ENCODE assay signal across 8 cellular contexts in the genomic region with DNA sequence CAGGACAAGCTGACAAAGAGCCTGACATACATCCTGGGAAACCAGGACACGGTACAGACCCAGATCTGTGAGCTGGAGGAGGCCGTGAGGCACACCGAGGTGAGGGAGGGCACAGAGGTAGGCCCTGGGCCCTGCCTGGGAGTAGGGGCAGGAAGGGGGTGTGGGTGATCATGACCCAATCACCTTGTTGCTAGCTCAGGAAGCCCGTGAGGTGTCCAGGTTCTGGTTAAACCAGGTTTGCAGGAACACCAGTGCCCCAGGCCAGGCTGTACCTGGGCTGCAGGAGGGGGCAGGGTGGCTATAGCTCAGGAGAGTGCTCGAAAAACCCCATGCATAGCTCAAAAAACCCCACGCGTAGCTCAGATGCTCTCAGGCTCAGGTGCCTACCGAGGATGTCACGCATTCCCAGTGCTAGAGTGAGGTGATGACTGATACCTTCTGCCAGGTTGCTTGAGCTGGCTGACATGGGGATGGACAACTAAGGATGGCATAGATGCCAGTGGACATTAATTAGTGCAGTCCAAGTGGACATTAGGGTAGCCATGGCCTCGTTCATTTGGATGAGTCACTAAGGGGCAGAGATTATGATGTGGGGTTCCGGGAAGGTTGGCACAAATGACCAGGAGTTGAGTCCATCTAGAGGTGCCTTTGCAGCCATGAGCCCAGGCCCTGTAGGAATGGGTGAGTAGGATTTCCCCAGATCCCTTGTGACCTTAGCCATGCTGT. TPM values are rescaled to one million over a fixed set of nuclear protein-coding genes. Genes with fewer than 3 reads are reported as not detected.
DNase-seq lines count a peak whose midpoint lies in the region; ATAC-seq, FAIRE-seq and TF ChIP-seq lines count a peak whose summit lies in the region.
"Had no signal": no experiment of that assay in that cellular context is flagged by ENCODE, and none has a peak within 500 bp of the region (broad histone marks: within the 10 kb centered on the region; RNA-seq: fewer than 3 reads in every experiment).

No MANE protein-coding gene starts in this region.

- no peak for ATAC-seq in GM21576 (IDR thresholded peaks at IDR 0.05; ENCODE audit: unreplicated experiment)

- H2AFZ ChIP-seq in Karpas-422 (ENCODE audit: low read length): no peak overlapping the region
- H2AFZ ChIP-seq in H1 (ENCODE audit: low read length): no peak overlapping the region
- H2AFZ ChIP-seq: GM23248 had no signal

- TF ChIP-seq EP300 in H1 (IDR thresholded peaks at IDR 0.05; ENCODE audit: borderline replicate concordance in 1 of 2, low read depth in 2 of 2, low read length in 2 of 2) (no peak), ovary (IDR thresholded peaks at IDR 0.05) (no peak)

- peaks cover 10% of the 10 kb centered on the region; the same call in 1 of the 2 replicates for H3K23me2 ChIP-seq in H1 (ENCODE audit: low read depth, low read length)

- H2BK15ac ChIP-seq in H1 (ENCODE audit: low read length): 0 out of 2 replicates have a peak overlapping the region, but pooled peaks have one; percentile 83

- H3K79me2 ChIP-seq in Karpas-422 (ENCODE audit: low read length) (peaks cover 13% of the 10 kb centered on the region), H1 (ENCODE audit: control insufficient read depth in 1 of 2, insufficient read depth in 2 of 2, low read length in 2 of 2) (peaks cover 0 to 6% of the 10 kb centered on the region in 2 experiments; a peak in 2 of 4 replicates)

- H3K9me2 ChIP-seq in Karpas-422 (replicated peaks; ENCODE audit: insufficient read depth, low read length): no peaks in the 10 kb centered on the region

- WGBS in H1 (ENCODE audit: extremely low coverage in 1 of 2, insufficient coverage in 1 of 2, insufficient read length in 1 of 2, insufficient replicate concordance in 2 of 2, low coverage in 1 of 2, low lambda C conversion rate in 2 of 2, missing lambda C conversion rate in 1 of 2), 2 experiments: 89% methylated on average over 11 of the region's 11 CpGs; no CpG with 5 or more reads in 1 of the 2 experiments
- 75 to 77% (median 75%) methylated on average over 11 of the region's 11 CpGs for WGBS in ovary, 3 donors

- H3K9ac ChIP-seq in Karpas-422 (ENCODE audit: low read length): peak overlapping the region; percentile 37
- H3K9ac ChIP-seq in H1 (replicated peaks in 1 of 4; ENCODE audit: extremely low read depth in 1 of 4, low read depth in 3 of 4, low read length in 3 of 4): no peak overlapping the region; a peak in 1 of 7 replicates
- H3K9ac ChIP-seq: GM23248 had no signal

- H3K9me3 ChIP-seq in Karpas-422 (ENCODE audit: low read length) (no peaks in the 10 kb centered on the region), H1 (ENCODE audit: insufficient read depth in 2 of 2, low read depth in 1 of 2, low read length in 1 of 2) (no peaks in the 10 kb centered on the region), ovary (no peaks in the 10 kb centered on the region)

- H4K91ac ChIP-seq in H1 (replicated peaks; ENCODE audit: insufficient read length, low read length): no peak overlapping the region

- H3K23ac ChIP-seq in H1 (ENCODE audit: insufficient read length): no peak overlapping the region

- H3K18ac ChIP-seq in H1 (ENCODE audit: extremely low read depth, low read length): no peak overlapping the region

- H2BK12ac ChIP-seq in H1 (ENCODE audit: low read depth, low read length): no peak overlapping the region

- no peak overlapping the region for H4K5ac ChIP-seq in H1 (ENCODE audit: insufficient read length, low read depth, low read length)

- H3K14ac ChIP-seq in H1 (ENCODE audit: insufficient read length): no peak overlapping the region

- H3K79me1 ChIP-seq in H1 (ENCODE audit: low read depth, low read length): no peaks in the 10 kb centered on the region; the same call in 1 of the 2 replicates

- TF ChIP-seq RAD21 in H1 (IDR thresholded peaks at IDR 0.05 in 1 of 2, conservative IDR thresholded peaks at IDR 0.05 in 1 of 2; ENCODE audit: low read depth in 2 of 2, low read length in 2 of 2): no peak

- H4K8ac ChIP-seq in H1 (ENCODE audit: extremely low read depth, insufficient read depth, low read length): no peak overlapping the region

- H3K27ac ChIP-seq in Karpas-422 (ENCODE audit: low read length): no peak overlapping the region
- no peak overlapping the region for H3K27ac ChIP-seq in H1 (ENCODE audit: low read depth, low read length)
- H3K27ac ChIP-seq in ovary: no peak overlapping the region
- no peak overlapping the region for H3K27ac ChIP-seq in caudate nucleus (ENCODE audit: low read depth, low read length)
- H3K27ac ChIP-seq: GM23248 had no signal

- TF ChIP-seq CTCF in H1 (IDR thresholded peaks at IDR 0.05; ENCODE audit: control extremely low read depth in 1 of 3, insufficient read depth in 1 of 3, low read depth in 1 of 3, low read length in 3 of 3) (no peak), ovary (IDR thresholded peaks at IDR 0.05) (no peak)

- no peak overlapping the region for H2AK5ac ChIP-seq in H1 (ENCODE audit: low read depth, low read length)

- H3K4me3 ChIP-seq in Karpas-422 (ENCODE audit: low read length) (no peak overlapping the region), H1 (ENCODE audit: extremely low read depth in 1 of 4, insufficient read depth in 2 of 4, low read depth in 3 of 4, low read length in 4 of 4) (no peak overlapping the region), ovary (no peak overlapping the region)
- H3K4me3 ChIP-seq: GM23248 had no signal

- no peak overlapping the region for H3K4ac ChIP-seq in H1 (replicated peaks; ENCODE audit: insufficient read length, low read depth, low read length)

- H4K20me1 ChIP-seq in Karpas-422 (ENCODE audit: insufficient read depth, low read depth, low read length): no peaks in the 10 kb centered on the region
- peaks cover 8 to 10% of the 10 kb centered on the region in 2 experiments for H4K20me1 ChIP-seq in H1 (replicated peaks in 1 of 2; ENCODE audit: control insufficient read depth in 1 of 2, insufficient read depth in 2 of 2, low read length in 2 of 2)

- intact Hi-C loops in ovary (cut with DNase I): loop anchor here in 1 of 4 donors (10.0 kb wide), 2 partner anchors 147 to 417 kb away; a partner anchor contains a TSS

- no peak for TF ChIP-seq POLR2A in H1 (IDR thresholded peaks at IDR 0.05; ENCODE audit: control extremely low read depth in 1 of 2, low read depth in 2 of 2, low read length in 2 of 2)
- no peak for TF ChIP-seq POLR2A in ovary (IDR thresholded peaks at IDR 0.05)

- no peaks in the 10 kb centered on the region for H3K27me3 ChIP-seq in Karpas-422 (ENCODE audit: low read length)
- H3K27me3 ChIP-seq in H1 (replicated peaks in 1 of 4; ENCODE audit: control insufficient read depth in 3 of 4, extremely low read depth in 1 of 4, insufficient read depth in 3 of 4, low read length in 3 of 4): no peaks in the 10 kb centered on the region
- H3K27me3 ChIP-seq in ovary: no peaks in the 10 kb centered on the region

- CTCF ChIA-PET in H1 (lab: Charles Lee; ENCODE audit: partially characterized antibody): interaction anchor here (0.5 to 7.9 kb wide), 19 partner anchors 9 to 564 kb away, joined by 3 to 107 read pairs (median 4); a partner anchor contains a TSS

- FAIRE-seq in H1 (lab: Jason Lieb, UNC): no peak

- no peak overlapping the region for H2BK5ac ChIP-seq in H1 (ENCODE audit: low read depth, low read length)

- H3K4me2 ChIP-seq in Karpas-422 (ENCODE audit: low read depth, low read length, poor library complexity, severe bottlenecking) (no peak overlapping the region), H1 (ENCODE audit: insufficient read depth in 1 of 2, low read depth in 2 of 2, low read length in 2 of 2) (no peak overlapping the region)

- POLR2A ChIA-PET in H1 (lab: Charles Lee; ENCODE audit: partially characterized antibody): interaction anchor here (1.6 to 20.5 kb wide), 4 partner anchors 10 to 50 kb away, joined by 3 to 512 read pairs (median 10); a partner anchor contains a TSS

- peaks cover 37% of the 10 kb centered on the region for H3K4me1 ChIP-seq in Karpas-422 (ENCODE audit: low read length)
- peaks cover 0 to 21% (median 8%) of the 10 kb centered on the region in 4 experiments; a peak in 5 of 7 replicates for H3K4me1 ChIP-seq in H1 (replicated peaks in 1 of 4; ENCODE audit: control insufficient read depth in 3 of 4, insufficient read depth in 4 of 4, low read length in 3 of 4)
- H3K4me1 ChIP-seq in ovary (ENCODE audit: insufficient read depth): no peaks in the 10 kb centered on the region

- no peak overlapping the region for H2BK20ac ChIP-seq in H1 (ENCODE audit: low read length)

- DNase-seq in Daoy (ENCODE audit: low read depth): peak; percentile 2
- DNase-seq in Karpas-422: peak; percentile 39
- no peak for DNase-seq in H1 (ENCODE audit: low read depth in 1 of 2, low spot score in 2 of 2)
- peak in 3 of 5 donors; percentile 14 to 35 (median 25) for DNase-seq in ovary
- DNase-seq in caudate nucleus (lab: John Stamatoyannopoulos, UW): no peak
- DNase-seq in RKO (ENCODE audit: low spot score): no peak

- H2BK120ac ChIP-seq in H1 (replicated peaks; ENCODE audit: low read depth, low read length): no peak overlapping the region

- H3K36me3 ChIP-seq in Karpas-422 (ENCODE audit: insufficient read depth, low read length) (peaks cover 21% of the 10 kb centered on the region), H1 (ENCODE audit: control insufficient read depth in 2 of 4, insufficient read depth in 4 of 4, low read length in 3 of 4) (peaks cover 15 to 44% (median 30%) of the 10 kb centered on the region in 4 experiments), ovary (no peaks in the 10 kb centered on the region)

- H3K56ac ChIP-seq in H1 (replicated peaks; ENCODE audit: insufficient read length, low read depth, low read length): peak overlapping the region; percentile 21

RNA-seq across cellular contexts. Expression of a gene that starts 3.7 kb away (rescaled TPM):
- total RNA-seq in Daoy (2014; rRNA removed; shearing (Covaris generic)): 0.63 and 1.9 TPM in 2 replicates
- total RNA-seq in Karpas-422 (2014; rRNA removed; shearing (Covaris generic); ENCODE audit: low replicate concordance): 5.1 and 19.2 TPM in 2 replicates
- 15.0 and 15.5 TPM in 2 replicates for total RNA-seq in H1 (2021; fragmentation: NEBNext Ultra II Directional; extraction: Animal tissue kit (Norgen Biotek cat#: 25700))
- polyA plus RNA-seq in H1 (2011; rRNA removed): 21.6 and 34.7 TPM in 2 replicates
- 29.4 TPM for polyA plus RNA-seq in H1 (2011; cell fraction: cytosol; rRNA removed)
- polyA plus RNA-seq in H1 (2011; cell fraction: nucleus; rRNA removed): 94.4 TPM
- polyA plus RNA-seq in H1 (2012, experiment 1 of 2): 18.2 to 22.5 TPM (median 20.8 TPM) in 4 replicates
- polyA plus RNA-seq in H1 (2012, experiment 2 of 2): 12.6 TPM
- polyA plus RNA-seq in H1 (2013, experiment 1 of 2): 11.7 TPM
- polyA plus RNA-seq in H1 (2013, experiment 2 of 2): 9.4 TPM
- 11.4 and 11.5 TPM in 2 replicates for polyA minus RNA-seq in H1 (2011; rRNA and poly(A)+ RNA removed)
- polyA minus RNA-seq in H1 (2011; cell fraction: cytosol; rRNA and poly(A)+ RNA removed): 13.7 TPM
- polyA minus RNA-seq in H1 (2011; cell fraction: nucleus; rRNA and poly(A)+ RNA removed): 28.4 TPM
- total RNA-seq in ovary: under 1 TPM in 6 of 7 donors, not detected in 1; 0.12 to 0.87 (median 0.54) TPM
- under 1 TPM; 0.12 to 0.24 TPM for polyA plus RNA-seq in ovary

RNA-seq across cellular contexts. Expression of a gene that starts 4.3 kb away (rescaled TPM):
- 123 and 131 TPM in 2 replicates for total RNA-seq in Daoy (2014; rRNA removed; shearing (Covaris generic))
- 237 and 400 TPM in 2 replicates for total RNA-seq in Karpas-422 (2014; rRNA removed; shearing (Covaris generic); ENCODE audit: low replicate concordance)
- 146 TPM in 2 replicates for total RNA-seq in H1 (2021; fragmentation: NEBNext Ultra II Directional; extraction: Animal tissue kit (Norgen Biotek cat#: 25700))
- polyA plus RNA-seq in H1 (2011; rRNA removed) (317 and 419 TPM in 2 replicates), ovary (100 to 1,000 TPM; 219 to 499 TPM)
- polyA plus RNA-seq in H1 (2011; cell fraction: cytosol; rRNA removed): 199 TPM
- polyA plus RNA-seq in H1 (2011; cell fraction: nucleus; rRNA removed): 287 TPM
- polyA plus RNA-seq in H1 (2012, experiment 1 of 2): 150 to 268 TPM (median 247 TPM) in 4 replicates
- 705 TPM for polyA plus RNA-seq in H1 (2012, experiment 2 of 2)
- 290 TPM for polyA plus RNA-seq in H1 (2013, experiment 1 of 2)
- 399 TPM for polyA plus RNA-seq in H1 (2013, experiment 2 of 2)
- 107 and 146 TPM in 2 replicates for polyA minus RNA-seq in H1 (2011; rRNA and poly(A)+ RNA removed)
- 86.3 TPM for polyA minus RNA-seq in H1 (2011; cell fraction: cytosol; rRNA and poly(A)+ RNA removed)
- polyA minus RNA-seq in H1 (2011; cell fraction: nucleus; rRNA and poly(A)+ RNA removed): 82.9 TPM
- 100 to 1,000 TPM in 6 of 7 donors, 10 to 100 TPM in 1; 96.5 to 209 (median 158) TPM for total RNA-seq in ovary

RNA-seq across cellular contexts. Expression of a gene that starts 30.3 kb away (rescaled TPM):
- total RNA-seq in Daoy (2014; rRNA removed; shearing (Covaris generic)): 2.9 and 3.2 TPM in 2 replicates
- total RNA-seq in Karpas-422 (2014; rRNA removed; shearing (Covaris generic); ENCODE audit: low replicate concordance): 11.9 and 18.7 TPM in 2 replicates
- 2.6 and 3.0 TPM in 2 replicates for total RNA-seq in H1 (2021; fragmentation: NEBNext Ultra II Directional; extraction: Animal tissue kit (Norgen Biotek cat#: 25700))
- polyA plus RNA-seq in H1 (2011; rRNA removed) (3.5 and 5.0 TPM in 2 replicates), ovary (10 to 100 TPM; 23.1 to 28.2 TPM)
- 4.2 TPM for polyA plus RNA-seq in H1 (2011; cell fraction: cytosol; rRNA removed)
- 19.8 TPM for polyA plus RNA-seq in H1 (2011; cell fraction: nucleus; rRNA removed)
- 8.5 to 12.1 TPM (median 11.0 TPM) in 4 replicates for polyA plus RNA-seq in H1 (2012, experiment 1 of 2)
- polyA plus RNA-seq in H1 (2012, experiment 2 of 2): 4.6 TPM
- 3.6 TPM for polyA plus RNA-seq in H1 (2013, experiment 1 of 2)
- polyA plus RNA-seq in H1 (2013, experiment 2 of 2): 3.4 TPM
- 5.1 and 6.1 TPM in 2 replicates for polyA minus RNA-seq in H1 (2011; rRNA and poly(A)+ RNA removed)
- 2.2 TPM for polyA minus RNA-seq in H1 (2011; cell fraction: cytosol; rRNA and poly(A)+ RNA removed)
- 9.2 TPM for polyA minus RNA-seq in H1 (2011; cell fraction: nucleus; rRNA and poly(A)+ RNA removed)
- 10 to 100 TPM; 19.9 to 50.2 (median 29.1) TPM for total RNA-seq in ovary

RNA-seq across cellular contexts. Expression of a gene that starts 31.1 kb away (rescaled TPM):
- 81.3 and 96.7 TPM in 2 replicates for total RNA-seq in Daoy (2014; rRNA removed; shearing (Covaris generic))
- 49.5 and 56.9 TPM in 2 replicates for total RNA-seq in Karpas-422 (2014; rRNA removed; shearing (Covaris generic); ENCODE audit: low replicate concordance)
- 47.9 and 55.0 TPM in 2 replicates for total RNA-seq in H1 (2021; fragmentation: NEBNext Ultra II Directional; extraction: Animal tissue kit (Norgen Biotek cat#: 25700))
- 131 and 161 TPM in 2 replicates for polyA plus RNA-seq in H1 (2011; rRNA removed)
- 108 TPM for polyA plus RNA-seq in H1 (2011; cell fraction: cytosol; rRNA removed)
- 98.3 TPM for polyA plus RNA-seq in H1 (2011; cell fraction: nucleus; rRNA removed)
- 52.9 to 74.3 TPM (median 71.2 TPM) in 4 replicates for polyA plus RNA-seq in H1 (2012, experiment 1 of 2)
- 106 TPM for polyA plus RNA-seq in H1 (2012, experiment 2 of 2)
- polyA plus RNA-seq in H1 (2013, experiment 1 of 2): 37.2 TPM
- polyA plus RNA-seq in H1 (2013, experiment 2 of 2): 36.4 TPM
- 39.0 and 48.9 TPM in 2 replicates for polyA minus RNA-seq in H1 (2011; rRNA and poly(A)+ RNA removed)
- polyA minus RNA-seq in H1 (2011; cell fraction: cytosol; rRNA and poly(A)+ RNA removed): 31.5 TPM
- polyA minus RNA-seq in H1 (2011; cell fraction: nucleus; rRNA and poly(A)+ RNA removed): 29.7 TPM
- total RNA-seq in ovary: 10 to 100 TPM; 18.5 to 33.4 (median 27.7) TPM
- 10 to 100 TPM; 15.6 to 35.4 TPM for polyA plus RNA-seq in ovary

RNA-seq across cellular contexts. Expression of a gene that starts 37.0 kb away (rescaled TPM):
- total RNA-seq in Daoy (2014; rRNA removed; shearing (Covaris generic)): 5.0 and 66.4 TPM in 2 replicates
- 22.2 and 33.2 TPM in 2 replicates for total RNA-seq in Karpas-422 (2014; rRNA removed; shearing (Covaris generic); ENCODE audit: low replicate concordance)
- 44.8 and 49.3 TPM in 2 replicates for total RNA-seq in H1 (2021; fragmentation: NEBNext Ultra II Directional; extraction: Animal tissue kit (Norgen Biotek cat#: 25700))
- polyA plus RNA-seq in H1 (2011; rRNA removed) (227 and 349 TPM in 2 replicates), ovary (100 to 1,000 TPM in 1 of 2 donors, under 1 TPM in 1; 0.70 to 168 TPM)
- polyA plus RNA-seq in H1 (2011; cell fraction: cytosol; rRNA removed): 166 TPM
- 111 TPM for polyA plus RNA-seq in H1 (2011; cell fraction: nucleus; rRNA removed)
- polyA plus RNA-seq in H1 (2012, experiment 1 of 2): 30.1 to 106 TPM (median 79.5 TPM) in 4 replicates
- polyA plus RNA-seq in H1 (2012, experiment 2 of 2): 141 TPM
- polyA plus RNA-seq in H1 (2013, experiment 1 of 2): 184 TPM
- polyA plus RNA-seq in H1 (2013, experiment 2 of 2): 217 TPM
- 6.9 and 13.7 TPM in 2 replicates for polyA minus RNA-seq in H1 (2011; rRNA and poly(A)+ RNA removed)
- 6.6 TPM for polyA minus RNA-seq in H1 (2011; cell fraction: cytosol; rRNA and poly(A)+ RNA removed)
- 11.4 TPM for polyA minus RNA-seq in H1 (2011; cell fraction: nucleus; rRNA and poly(A)+ RNA removed)
- 100 to 1,000 TPM in 1 of 7 donors, 10 to 100 TPM in 6; 59.3 to 126 (median 85.5) TPM for total RNA-seq in ovary

Comparison
In these comparisons a context has a peak if more than half of its experiments do, and no peak if none do; other contexts are left out.
1. DNase-seq: peak in Daoy (single experiment), Karpas-422 (single experiment) and ovary (3 of 5); none in H1 (0 of 2), caudate nucleus (0 of 61) and RKO (single experiment).